In genomic region chr15:80931721-80932609, GRCh38 we compare ENCODE assay signal across 26 cellular contexts. TPM values are rescaled to one million over a fixed set of nuclear protein-coding genes. Genes with fewer than 3 reads are reported as not detected.
DNase-seq lines count a peak whose midpoint lies in the region; ATAC-seq and TF ChIP-seq lines count a peak whose summit lies in the region.
"Had no signal": no experiment of that assay in that cellular context is flagged by ENCODE, and none has a peak within 500 bp of the region (broad histone marks: within the 10 kb centered on the region; RNA-seq: fewer than 3 reads in every experiment).

No MANE protein-coding gene starts in this region.

- H3K27me3 ChIP-seq in transverse colon: no peaks in the 10 kb centered on the region
- H3K27me3 ChIP-seq: adrenal gland, BLaER1, breast epithelium, Peyer's patch, upper lobe of left lung had no signal

- peak; percentile 62 for DNase-seq in left cardiac atrium
- DNase-seq in Right ventricle myocardium superior: no peak
- DNase-seq in fibroblast of villous mesenchyme (ENCODE audit: low read depth): peak; percentile 53
- no peak for DNase-seq in sciatic nerve (ENCODE audit: low spot score)
- DNase-seq in transverse colon: no peak
- DNase-seq in NCI-H526 (lab: John Stamatoyannopoulos, UW): no peak
- DNase-seq in NCI-H2171 (lab: John Stamatoyannopoulos, UW): no peak
- no peak for DNase-seq in activated CD4-positive, alpha-beta T cell treated with anti-CD3 and anti-CD28 coated beads, Interleukin-2, amount 10 ng/mL, durations not matched to agents 24 days and 14 days
- DNase-seq: activated CD8-positive, alpha-beta memory T cell treated with anti-CD3 and anti-CD28 coated beads for 24 hours; activated T-cell treated with anti-CD3 and anti-CD28 coated beads, Interleukin-2, amount 50 U/mL, for 24 hours; COR-L47; DND-41; effector memory CD8-positive, alpha-beta T cell; KG1; mammary epithelial cell; MV-4-11; NCI-H524; Peyer's patch; retina; stimulated activated CD4-positive, alpha-beta T cell treated with anti-CD3 and anti-CD28 coated beads, Interleukin-15, amount 100 ng/mL, for 24 hours had no signal

- H3K36me3 ChIP-seq in transverse colon: no peaks in the 10 kb centered on the region
- H3K36me3 ChIP-seq: adrenal gland, BLaER1, breast epithelium, Peyer's patch had no signal

- TF ChIP-seq EP300 in transverse colon (IDR thresholded peaks at IDR 0.05; ENCODE audit: low read depth): no peak

- no peaks in the 10 kb centered on the region for H3K36me3 Mint-ChIP-seq in activated CD4-positive, alpha-beta T cell treated with anti-CD3 and anti-CD28 coated beads, Interleukin-2, amount 10 ng/mL, durations not matched to agents 24 days and 14 days (ENCODE audit: low read depth)

- TF ChIP-seq CTCF in fibroblast of villous mesenchyme (IDR thresholded peaks at IDR 0.05; ENCODE audit: insufficient read depth, low read depth, low read length): no peak
- TF ChIP-seq CTCF in transverse colon (IDR thresholded peaks at IDR 0.05): no peak

- peak overlapping the region; percentile 43 to 70 (median 63) for H3K27ac ChIP-seq in transverse colon
- H3K27ac ChIP-seq: BLaER1, breast epithelium, upper lobe of left lung had no signal

- no peak overlapping the region for H3K4me3 Mint-ChIP-seq in activated CD4-positive, alpha-beta T cell treated with anti-CD3 and anti-CD28 coated beads, Interleukin-2, amount 10 ng/mL, durations not matched to agents 24 days and 14 days
- H3K4me3 Mint-ChIP-seq: activated T-cell treated with anti-CD3 and anti-CD28 coated beads, Interleukin-2, amount 50 U/mL, for 24 hours; effector memory CD8-positive, alpha-beta T cell; stimulated activated naive CD8-positive, alpha-beta T cell treated with anti-CD3 and anti-CD28 coated beads, Interleukin-15, Interleukin-2, amounts not matched to agents 100 ng/mL and 50 ng/mL, for 24 hours had no signal

- H3K4me3 ChIP-seq in fibroblast of villous mesenchyme (ENCODE audit: low read depth, low read length) (no peak overlapping the region), transverse colon (no peak overlapping the region)
- H3K4me3 ChIP-seq: adrenal gland, BLaER1, breast epithelium, coronary artery, Peyer's patch, upper lobe of left lung had no signal

- H3K9me3 ChIP-seq in transverse colon: no peaks in the 10 kb centered on the region
- H3K9me3 ChIP-seq: adrenal gland, BLaER1, breast epithelium, Peyer's patch, upper lobe of left lung had no signal

- no peak overlapping the region for H3K27ac Mint-ChIP-seq in activated CD4-positive, alpha-beta T cell treated with anti-CD3 and anti-CD28 coated beads, Interleukin-2, amount 10 ng/mL, durations not matched to agents 24 days and 14 days
- H3K27ac Mint-ChIP-seq: activated T-cell treated with anti-CD3 and anti-CD28 coated beads, Interleukin-2, amount 50 U/mL, for 24 hours; effector memory CD8-positive, alpha-beta T cell; stimulated activated naive CD8-positive, alpha-beta T cell treated with anti-CD3 and anti-CD28 coated beads, Interleukin-15, Interleukin-2, amounts not matched to agents 100 ng/mL and 50 ng/mL, for 24 hours had no signal

- no peaks in the 10 kb centered on the region for H3K9me3 Mint-ChIP-seq in activated CD4-positive, alpha-beta T cell treated with anti-CD3 and anti-CD28 coated beads, Interleukin-2, amount 10 ng/mL, durations not matched to agents 24 days and 14 days
- H3K9me3 Mint-ChIP-seq: activated T-cell treated with anti-CD3 and anti-CD28 coated beads, Interleukin-2, amount 50 U/mL, for 24 hours; effector memory CD8-positive, alpha-beta T cell; stimulated activated naive CD8-positive, alpha-beta T cell treated with anti-CD3 and anti-CD28 coated beads, Interleukin-15, Interleukin-2, amounts not matched to agents 100 ng/mL and 50 ng/mL, for 24 hours had no signal

- in situ Hi-C loops in transverse colon (cut with MboI; ENCODE audit: low pct_ligation_motif_present in 1 of 4, low pct_unique_long_range_greater_than_20kb in 1 of 4, low sequenced_read_pairs in 3 of 4): no loop called here

- H3K4me1 Mint-ChIP-seq in activated CD4-positive, alpha-beta T cell treated with anti-CD3 and anti-CD28 coated beads, Interleukin-2, amount 10 ng/mL, durations not matched to agents 24 days and 14 days: peaks cover 7% of the 10 kb centered on the region

- 91 to 93% methylated on average over 4 to 22 of the region's 22 CpGs for WGBS in transverse colon (ENCODE audit: low coverage in 1 of 2), 2 donors

- H3K27me3 Mint-ChIP-seq in activated CD4-positive, alpha-beta T cell treated with anti-CD3 and anti-CD28 coated beads, Interleukin-2, amount 10 ng/mL, durations not matched to agents 24 days and 14 days: no peaks in the 10 kb centered on the region
- H3K27me3 Mint-ChIP-seq: activated T-cell treated with anti-CD3 and anti-CD28 coated beads, Interleukin-2, amount 50 U/mL, for 24 hours; effector memory CD8-positive, alpha-beta T cell; stimulated activated naive CD8-positive, alpha-beta T cell treated with anti-CD3 and anti-CD28 coated beads, Interleukin-15, Interleukin-2, amounts not matched to agents 100 ng/mL and 50 ng/mL, for 24 hours had no signal

- no peaks in the 10 kb centered on the region for H3K4me1 ChIP-seq in transverse colon
- H3K4me1 ChIP-seq: adrenal gland, breast epithelium, Peyer's patch, upper lobe of left lung had no signal

- intact Hi-C loops in left cardiac atrium (cut with DNase I): no loop called here
- intact Hi-C loops in Right ventricle myocardium superior (cut with DNase I): no loop called here
- intact Hi-C loops in sciatic nerve (cut with DNase I): no loop called here
- intact Hi-C loops in transverse colon (cut with DNase I; ENCODE audit: low total_unique reads): no loop called here
- intact Hi-C loops in activated CD4-positive, alpha-beta T cell treated with anti-CD3 and anti-CD28 coated beads, Interleukin-2, amount 10 ng/mL, durations not matched to agents 24 days and 14 days (cut with micrococcal nuclease): no loop called here

- ATAC-seq in left cardiac atrium: peak; percentile 24 to 59
- no peak for ATAC-seq in Right ventricle myocardium superior (ENCODE audit: poor library complexity)
- peak; percentile 57 for ATAC-seq in sciatic nerve
- ATAC-seq: effector memory CD8-positive, alpha-beta T cell had no signal

- TF ChIP-seq POLR2A in transverse colon (IDR thresholded peaks at IDR 0.05): no peak

RNA-seq across cellular contexts. Expression of gene MESD, which starts 57.7 kb away (rescaled TPM):
- 10 to 100 TPM; 17.3 to 19.4 TPM for total RNA-seq in left cardiac atrium
- 12.5 TPM for total RNA-seq in Right ventricle myocardium superior
- total RNA-seq in fibroblast of villous mesenchyme: 17.1 and 24.2 TPM in 2 replicates
- 35.3 TPM for total RNA-seq in sciatic nerve
- total RNA-seq in transverse colon: 10 to 100 TPM; 15.8 to 39.3 (median 19.2) TPM
- 27.1 and 27.6 TPM in 2 replicates for total RNA-seq in activated CD4-positive, alpha-beta T cell treated with anti-CD3 and anti-CD28 coated beads, Interleukin-2, amount 10 ng/mL, durations not matched to agents 24 days and 14 days

Comparison
In these comparisons a context has a peak if more than half of its experiments do, and no peak if none do; other contexts are left out.
1. DNase-seq: peak in left cardiac atrium (single experiment) and fibroblast of villous mesenchyme (single experiment); none in Right ventricle myocardium superior (single experiment), sciatic nerve (single experiment), transverse colon (single experiment), NCI-H526 (0 of 2), NCI-H2171 (single experiment) and activated CD4-positive, alpha-beta T cell treated with anti-CD3 and anti-CD28 coated beads, Interleukin-2, amount 10 ng/mL, durations not matched to agents 24 days and 14 days (single experiment).